Comparison of ENCODE assay signal across 22 cellular contexts in the genomic region with DNA sequence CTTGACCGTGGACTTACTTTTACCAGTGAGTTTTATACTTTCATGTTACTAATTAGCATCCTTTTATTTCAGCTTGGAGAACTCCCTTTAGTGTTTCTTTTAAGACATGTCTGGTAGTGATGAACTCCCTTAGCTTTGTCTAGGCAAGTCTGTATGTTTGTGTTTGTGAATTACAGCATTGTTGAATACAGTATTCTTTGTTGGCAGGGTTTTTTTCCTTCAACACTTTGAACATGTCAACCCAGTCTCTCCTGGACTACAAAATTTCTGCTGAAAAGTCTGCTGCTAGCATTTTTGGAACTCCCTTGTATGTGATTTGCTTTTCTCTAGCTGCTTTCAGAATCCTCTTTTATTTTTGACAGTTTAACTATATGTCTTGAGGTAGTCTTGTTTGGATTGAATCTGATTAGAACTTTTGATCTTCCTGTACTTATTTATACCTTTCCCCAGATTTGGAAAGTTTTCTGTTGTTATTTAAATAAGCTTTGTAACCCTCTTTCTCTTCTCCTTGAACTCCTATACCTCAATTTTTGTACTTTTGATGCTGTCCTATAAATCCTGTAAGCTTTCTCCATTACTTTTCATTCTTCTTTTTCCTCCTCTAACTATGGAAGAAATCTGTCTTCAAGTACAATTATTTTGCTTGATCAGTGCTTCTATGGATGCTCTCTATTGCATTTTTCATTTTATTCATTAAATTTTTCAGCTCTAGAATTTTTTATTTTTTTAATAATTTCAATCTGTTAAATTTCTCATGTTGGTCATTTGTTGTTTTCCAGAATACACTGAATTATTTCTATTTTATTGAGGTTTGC. TPM values are rescaled to one million over a fixed set of nuclear protein-coding genes. Genes with fewer than 3 reads are reported as not detected.
A peak's percentile ranks its signal among the peaks of the same experiment; 100 is the strongest.
DNase-seq lines count a peak whose midpoint lies in the region; ATAC-seq, FAIRE-seq and TF ChIP-seq lines count a peak whose summit lies in the region.
"Had no signal": no experiment of that assay in that cellular context is flagged by ENCODE, and none has a peak within 500 bp of the region (broad histone marks: within the 10 kb centered on the region; RNA-seq: fewer than 3 reads in every experiment).

No MANE protein-coding gene starts in this region.

- no peak for ATAC-seq in GM21528 (IDR thresholded peaks at IDR 0.05; ENCODE audit: low FRiP score, unreplicated experiment)
- ATAC-seq: CD8-positive, alpha-beta T cell had no signal

- H3K9ac ChIP-seq in adipocyte (ENCODE audit: low read length) (no peak overlapping the region), endodermal cell (ENCODE audit: extremely low read depth, low read length, poor library complexity, severe bottlenecking) (no peak overlapping the region)
- H3K9ac ChIP-seq: BLaER1 had no signal

- peaks cover 11% of the 10 kb centered on the region for H3K4me1 ChIP-seq in adipocyte (ENCODE audit: control insufficient read depth, insufficient read depth, low read length)
- H3K4me1 ChIP-seq in endodermal cell (ENCODE audit: control insufficient read depth, insufficient read depth, low read length): no peaks in the 10 kb centered on the region
- H3K4me1 ChIP-seq: HAP-1 had no signal

- no peak overlapping the region for H3K27ac Mint-ChIP-seq in endodermal cell
- H3K27ac Mint-ChIP-seq: B cell; CD4-positive, CD25-positive, alpha-beta regulatory T cell; CD8-positive, alpha-beta T cell had no signal

- peaks cover 54% of the 10 kb centered on the region for H3K9me3 Mint-ChIP-seq in endodermal cell

- 100% methylated on average over 1 of the region's 1 CpG; no CpG with 5 or more reads in 1 of the 2 experiments for WGBS in endodermal cell (ENCODE audit: insufficient coverage in 1 of 2, insufficient read length in 1 of 2), 2 experiments

- H3K27me3 Mint-ChIP-seq in endodermal cell (ENCODE audit: insufficient read depth): no peaks in the 10 kb centered on the region
- H3K27me3 Mint-ChIP-seq: B cell; CD4-positive, CD25-positive, alpha-beta regulatory T cell had no signal

- peaks cover 30% of the 10 kb centered on the region for H3K9me3 ChIP-seq in adipocyte (ENCODE audit: control insufficient read depth, low read length)
- peaks cover 64% of the 10 kb centered on the region for H3K9me3 ChIP-seq in endodermal cell (ENCODE audit: control insufficient read depth, low read length)

- H3K27ac ChIP-seq in endodermal cell (ENCODE audit: low read depth, low read length): no peak overlapping the region
- H3K27ac ChIP-seq: BLaER1, C4-2B had no signal

- DNase-seq in GM19239 (ENCODE audit: insufficient read length, low spot score) (no peak), adipocyte (ENCODE audit: low read depth) (no peak), endodermal cell (no peak), Ammon's horn (ENCODE audit: low spot score) (no peak), NCI-H524 treated with DMSO at 0.1 percent for 48 hours (lab: John Stamatoyannopoulos, UW) (no peak), NCI-H82 (lab: John Stamatoyannopoulos, UW) (no peak)
- DNase-seq: 8988T; Caco-2; CD4-positive, CD25-positive, alpha-beta regulatory T cell; CD8-positive, alpha-beta T cell; DMS 273 treated with DMSO at 0.1 percent for 48 hours; DMS79; GF-D8; GOT3 had no signal

- H3K4me1 Mint-ChIP-seq in endodermal cell: peaks cover 26% of the 10 kb centered on the region

- H3K4me3 ChIP-seq in adipocyte (ENCODE audit: low read length) (peak overlapping the region; percentile 20), endodermal cell (ENCODE audit: low read length) (peak overlapping the region; percentile 66)
- H3K4me3 ChIP-seq: BLaER1, HAP-1 had no signal

- peaks cover 65% of the 10 kb centered on the region for H3K36me3 Mint-ChIP-seq in endodermal cell (ENCODE audit: low read depth)

- H3K27me3 ChIP-seq in adipocyte (replicated peaks; ENCODE audit: control insufficient read depth, insufficient read depth, low read length) (no peaks in the 10 kb centered on the region), endodermal cell (ENCODE audit: control insufficient read depth, insufficient read depth, low read length, poor library complexity, severe bottlenecking) (no peaks in the 10 kb centered on the region)
- H3K27me3 ChIP-seq: BLaER1 had no signal

- no peak overlapping the region for H3K4me3 Mint-ChIP-seq in endodermal cell
- H3K4me3 Mint-ChIP-seq: B cell; CD4-positive, CD25-positive, alpha-beta regulatory T cell; CD8-positive, alpha-beta T cell had no signal

- TF ChIP-seq CTCF in endodermal cell (conservative IDR thresholded peaks at IDR 0.05): no peak

- H3K36me3 ChIP-seq in adipocyte (ENCODE audit: control insufficient read depth, insufficient read depth, low read length, severe bottlenecking): peaks cover under 1% of the 10 kb centered on the region
- peaks cover 14% of the 10 kb centered on the region for H3K36me3 ChIP-seq in endodermal cell (ENCODE audit: control insufficient read depth, insufficient read depth, low read length)
- H3K36me3 ChIP-seq: HAP-1 had no signal

- peak; percentile 16 for FAIRE-seq in A204.1 (lab: Jason Lieb, UNC)
- FAIRE-seq in GM19239 (lab: Jason Lieb, UNC): peak; percentile 8
- FAIRE-seq: GM12892, H54 had no signal

RNA-seq across cellular contexts. Expression of a gene that starts 14.1 kb away (rescaled TPM):
- total RNA-seq in endodermal cell: 100 to 1,000 TPM; 128 to 164 TPM
- polyA plus RNA-seq in endodermal cell (2013, experiment 1 of 2): 100 TPM
- polyA plus RNA-seq in endodermal cell (2013, experiment 2 of 2): 91.6 TPM
